In the genomic region with DNA sequence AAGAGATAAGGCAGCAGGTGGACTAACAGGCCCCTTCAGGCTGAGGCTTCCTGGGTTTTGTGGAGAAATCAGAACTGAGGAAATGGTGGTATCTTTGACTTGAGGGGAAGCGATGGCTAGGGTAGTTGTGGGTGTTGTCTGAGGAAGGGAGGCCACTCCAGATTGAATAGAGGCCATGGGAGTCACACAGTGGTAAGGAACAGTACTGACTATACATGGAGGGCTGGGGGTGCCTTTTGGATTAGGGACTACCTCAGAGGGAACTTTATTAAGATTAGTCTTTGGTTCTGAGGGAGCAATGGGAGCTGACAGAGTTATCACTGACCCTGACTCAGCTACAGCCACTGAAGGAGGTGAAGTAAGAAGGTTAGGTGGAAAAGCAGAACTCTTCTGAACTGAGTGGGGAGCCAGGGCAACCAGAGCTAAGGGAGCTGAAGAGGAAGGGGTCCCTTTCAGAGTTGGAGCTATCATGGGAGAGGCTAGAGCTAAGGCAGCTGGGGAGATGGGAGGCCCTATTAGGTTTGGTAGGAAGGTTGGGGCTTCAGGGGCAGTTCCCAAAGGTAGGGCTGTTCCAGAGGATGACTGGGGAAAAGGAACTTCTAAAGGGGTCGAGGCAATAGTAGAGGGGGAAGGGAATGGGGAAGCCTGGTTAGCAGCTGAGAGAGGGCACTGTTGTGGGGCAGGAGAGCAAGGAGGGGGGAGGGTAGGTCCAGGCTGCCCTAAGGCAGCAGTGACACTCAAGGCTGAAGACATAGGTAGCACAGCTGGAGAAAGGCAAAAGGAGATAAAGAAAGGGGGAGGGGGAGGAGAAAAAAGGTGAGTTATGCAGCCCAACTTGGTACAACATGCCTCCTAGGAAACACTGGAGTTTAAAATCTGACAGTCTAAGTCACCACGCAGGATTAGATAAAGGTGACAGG, we compare ENCODE assay signal across 9 cellular contexts. TPM values are rescaled to one million over a fixed set of nuclear protein-coding genes. Genes with fewer than 3 reads are reported as not detected.
DNase-seq lines count a peak whose midpoint lies in the region; ATAC-seq lines count a peak whose summit lies in the region.
"Had no signal": no experiment of that assay in that cellular context is flagged by ENCODE, and none has a peak within 500 bp of the region (broad histone marks: within the 10 kb centered on the region; RNA-seq: fewer than 3 reads in every experiment).

No MANE protein-coding gene starts in this region.

- peaks cover 71 to 85% (median 80%) of the 10 kb centered on the region in 11 experiments for H4K20me1 ChIP-seq in BLaER1 treated with 17β-estradiol and CSF1 and Interleukin-3, amounts not matched to agents 10 nM and 100 nM

- ATAC-seq in activated naive CD8-positive, alpha-beta T cell treated with anti-CD3 and anti-CD28 coated beads, Interleukin-2, amount 50 U/mL, for 24 hours: no peak
- no peak for ATAC-seq in HG03196 (IDR thresholded peaks at IDR 0.05; ENCODE audit: unreplicated experiment)
- ATAC-seq in GM19351 (IDR thresholded peaks at IDR 0.05; ENCODE audit: unreplicated experiment): no peak

- H3K4me3 ChIP-seq in BLaER1 treated with 17β-estradiol and CSF1 and Interleukin-3, amounts not matched to agents 10 nM and 100 nM: peak overlapping the region; percentile 85 to 98 (median 88); a peak in 18 of 20 replicates
- no peak overlapping the region for H3K4me3 ChIP-seq in Jurkat, Clone E6-1 (ENCODE audit: low read length)

- H3K36me3 Mint-ChIP-seq in activated naive CD8-positive, alpha-beta T cell treated with anti-CD3 and anti-CD28 coated beads, Interleukin-2, amount 50 U/mL, for 24 hours (ENCODE audit: low read depth): peaks cover 77% of the 10 kb centered on the region

- peaks cover 59 to 78% (median 69%) of the 10 kb centered on the region in 10 experiments for H3K4me1 ChIP-seq in BLaER1 treated with 17β-estradiol and CSF1 and Interleukin-3, amounts not matched to agents 10 nM and 100 nM

- peaks cover 72% of the 10 kb centered on the region for H3K4me1 Mint-ChIP-seq in activated naive CD8-positive, alpha-beta T cell treated with anti-CD3 and anti-CD28 coated beads, Interleukin-2, amount 50 U/mL, for 24 hours

- H3K27me3 ChIP-seq in BLaER1 treated with 17β-estradiol and CSF1 and Interleukin-3, amounts not matched to agents 10 nM and 100 nM: no peaks in the 10 kb centered on the region

- H3K36me3 ChIP-seq in BLaER1 treated with 17β-estradiol and CSF1 and Interleukin-3, amounts not matched to agents 10 nM and 100 nM: peaks cover 56 to 78% (median 75%) of the 10 kb centered on the region in 11 experiments

- no peaks in the 10 kb centered on the region for H3K27me3 Mint-ChIP-seq in activated naive CD8-positive, alpha-beta T cell treated with anti-CD3 and anti-CD28 coated beads, Interleukin-2, amount 50 U/mL, for 24 hours

- H3K4me2 ChIP-seq in BLaER1 treated with 17β-estradiol and CSF1 and Interleukin-3, amounts not matched to agents 10 nM and 100 nM: peak overlapping the region; percentile 84 to 98 (median 93)

- peak overlapping the region; percentile 90 to 99 (median 96); a peak in 21 of 22 replicates for H3K9ac ChIP-seq in BLaER1 treated with 17β-estradiol and CSF1 and Interleukin-3, amounts not matched to agents 10 nM and 100 nM

- H3K9me3 Mint-ChIP-seq in activated naive CD8-positive, alpha-beta T cell treated with anti-CD3 and anti-CD28 coated beads, Interleukin-2, amount 50 U/mL, for 24 hours: no peaks in the 10 kb centered on the region

- H3K4me3 Mint-ChIP-seq in activated naive CD8-positive, alpha-beta T cell treated with anti-CD3 and anti-CD28 coated beads, Interleukin-2, amount 50 U/mL, for 24 hours: peak overlapping the region; percentile 98

- peak; percentile 73 for DNase-seq in Jurkat, Clone E6-1 (ENCODE audit: low read depth, low spot score)
- DNase-seq in activated naive CD8-positive, alpha-beta T cell treated with anti-CD3 and anti-CD28 coated beads, Interleukin-2, amount 50 U/mL, for 24 hours: no peak
- DNase-seq in mesenteric fat pad (ENCODE audit: low spot score) (peak; percentile 24), SW 1271 (lab: John Stamatoyannopoulos, UW) (no peak), foreskin melanocyte (no peak)
- DNase-seq: stimulated activated CD4-positive, alpha-beta T cell treated with anti-CD3 and anti-CD28 coated beads, Interleukin-1b, Interleukin-23, amount 100 ng/mL, for 48 hours had no signal

- H3K27ac ChIP-seq in BLaER1 treated with 17β-estradiol and CSF1 and Interleukin-3, amounts not matched to agents 10 nM and 100 nM: peak overlapping the region; percentile 12 to 97 (median 90); a peak in 21 of 22 replicates

- no peaks in the 10 kb centered on the region for H3K9me3 ChIP-seq in BLaER1 treated with 17β-estradiol and CSF1 and Interleukin-3, amounts not matched to agents 10 nM and 100 nM (replicated peaks in 1 of 11)

- H3K27ac Mint-ChIP-seq in activated naive CD8-positive, alpha-beta T cell treated with anti-CD3 and anti-CD28 coated beads, Interleukin-2, amount 50 U/mL, for 24 hours: peak overlapping the region; percentile 99

RNA-seq across cellular contexts. Expression of gene NACA, which starts 4.1 kb away (rescaled TPM):
- 2,310 TPM for polyA plus RNA-seq in Jurkat, Clone E6-1 (2012; ENCODE audit: insufficient read depth, insufficient read length)
- total RNA-seq in mesenteric fat pad: 717 TPM

RNA-seq across cellular contexts. Expression of gene PRIM1, which starts 31.2 kb away (rescaled TPM):
- polyA plus RNA-seq in Jurkat, Clone E6-1 (2012; ENCODE audit: insufficient read depth, insufficient read length): 82.2 TPM
- 3.2 TPM for total RNA-seq in mesenteric fat pad

RNA-seq across cellular contexts. Expression of gene PTGES3, which starts 32.9 kb away (rescaled TPM):
- 293 TPM for polyA plus RNA-seq in Jurkat, Clone E6-1 (2012; ENCODE audit: insufficient read depth, insufficient read length)
- 130 TPM for total RNA-seq in mesenteric fat pad

RNA-seq across cellular contexts. Expression of gene HSD17B6, which starts 42.2 kb away (rescaled TPM):
- polyA plus RNA-seq in Jurkat, Clone E6-1 (2012; ENCODE audit: insufficient read depth, insufficient read length): 17.2 TPM
- 0.74 TPM for total RNA-seq in mesenteric fat pad

Comparison
In these comparisons a context has a peak if more than half of its experiments do, and no peak if none do; other contexts are left out.
1. DNase-seq: peak in Jurkat, Clone E6-1 (single experiment) and mesenteric fat pad (single experiment); none in activated naive CD8-positive, alpha-beta T cell treated with anti-CD3 and anti-CD28 coated beads, Interleukin-2, amount 50 U/mL, for 24 hours (single experiment), SW 1271 (0 of 2) and foreskin melanocyte (single experiment).